Comparison of ENCODE assay signal across 1 cellular context in genomic region chr17:78794399-78794798, GRCh38.
TF ChIP-seq lines count a peak whose summit lies in the region.

No MANE protein-coding gene starts in this region.

TF ChIP-seq in WTC11, 78 proteins besides CTCF, POLR2A, EP300 and RAD21 (continued from another document):
- TF ChIP-seq ZNF281 (CRISPR knock-in tag; IDR thresholded peaks at IDR 0.05): no peak
- no peak for TF ChIP-seq IRF1 (CRISPR knock-in tag; IDR thresholded peaks at IDR 0.05)
- TF ChIP-seq SOX15 (CRISPR knock-in tag; IDR thresholded peaks at IDR 0.05): no peak
